14 cellular contexts compared by ENCODE assay signal in the genomic region with DNA sequence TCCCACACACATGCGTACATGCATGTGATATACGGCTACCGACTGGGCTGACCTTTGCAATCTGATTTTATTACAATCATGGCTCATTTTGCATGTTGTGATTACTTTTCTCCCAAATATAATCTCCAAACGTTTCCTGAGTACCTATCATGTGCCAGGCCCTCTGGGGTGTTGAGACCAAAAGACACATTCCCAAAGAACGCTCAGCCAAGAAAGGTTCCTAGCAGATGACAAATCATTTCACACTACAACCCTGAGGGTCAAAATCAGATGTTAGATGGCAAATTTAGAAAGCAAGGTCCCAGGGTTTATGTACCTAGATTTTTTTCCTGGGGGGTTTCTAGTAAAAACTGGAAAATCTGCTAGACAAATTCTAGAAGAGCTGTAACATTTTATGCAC.
"Had no signal": no experiment of that assay in that cellular context is flagged by ENCODE, and none has a peak within 500 bp of the region (broad histone marks: within the 10 kb centered on the region; RNA-seq: fewer than 3 reads in every experiment).

No MANE protein-coding gene starts in this region.

- H3K27me3 ChIP-seq: sigmoid colon had no signal

- H3K4me3 ChIP-seq: psoas muscle, sigmoid colon had no signal

- H3K36me3 ChIP-seq: sigmoid colon had no signal

- H3K9me3 Mint-ChIP-seq: activated B cell treated with CpG ODN at 0.5 μM for 24 hours; activated CD4-positive, alpha-beta T cell treated with anti-CD3 and anti-CD28 coated beads, Interleukin-2, amount 10 ng/mL, durations not matched to agents 24 days and 14 days; activated naive CD4-positive, alpha-beta T cell treated with anti-CD3 and anti-CD28 coated beads for 36 hours; activated T-helper 17 cell treated with anti-CD3 and anti-CD28 coated beads, Interleukin-2, amount 50 U/mL, for 72 hours; immature natural killer cell had no signal

- H3K4me3 Mint-ChIP-seq: activated B cell treated with CpG ODN at 0.5 μM for 24 hours; activated CD4-positive, alpha-beta T cell treated with anti-CD3 and anti-CD28 coated beads, Interleukin-2, amount 10 ng/mL, durations not matched to agents 24 days and 14 days; activated naive CD4-positive, alpha-beta T cell treated with anti-CD3 and anti-CD28 coated beads for 36 hours; activated T-helper 17 cell treated with anti-CD3 and anti-CD28 coated beads, Interleukin-2, amount 50 U/mL, for 72 hours; immature natural killer cell; nephron had no signal

- DNase-seq: activated B cell treated with CpG ODN at 0.5 μM for 24 hours; activated CD4-positive, alpha-beta T cell treated with anti-CD3 and anti-CD28 coated beads, Interleukin-2, amount 10 ng/mL, durations not matched to agents 24 days and 14 days; activated naive CD4-positive, alpha-beta T cell treated with anti-CD3 and anti-CD28 coated beads for 36 hours; dermis blood vessel endothelial cell; immature natural killer cell; occipital lobe; psoas muscle; sigmoid colon; stimulated activated CD4-positive, alpha-beta T cell treated with anti-CD3 and anti-CD28 coated beads, Interleukin-2, amount 100 ng/mL, for 48 hours; stimulated activated CD8-positive, alpha-beta memory T cell treated with anti-CD3 and anti-CD28 coated beads, Interleukin-4, amount 100 ng/mL, for 48 hours; stimulated activated naive CD8-positive, alpha-beta T cell treated with anti-CD3 and anti-CD28 coated beads, Interleukin-15, Interleukin-2, amounts not matched to agents 100 U/mL and 50 U/mL, for 24 hours; T-helper 1 cell had no signal

- H3K36me3 Mint-ChIP-seq: immature natural killer cell had no signal

- H3K27me3 Mint-ChIP-seq: activated CD4-positive, alpha-beta T cell treated with anti-CD3 and anti-CD28 coated beads, Interleukin-2, amount 10 ng/mL, durations not matched to agents 24 days and 14 days; activated T-helper 17 cell treated with anti-CD3 and anti-CD28 coated beads, Interleukin-2, amount 50 U/mL, for 72 hours had no signal

- H3K27ac ChIP-seq: psoas muscle, sigmoid colon had no signal

- H3K4me1 Mint-ChIP-seq: activated B cell treated with CpG ODN at 0.5 μM for 24 hours; activated CD4-positive, alpha-beta T cell treated with anti-CD3 and anti-CD28 coated beads, Interleukin-2, amount 10 ng/mL, durations not matched to agents 24 days and 14 days; activated T-helper 17 cell treated with anti-CD3 and anti-CD28 coated beads, Interleukin-2, amount 50 U/mL, for 72 hours; immature natural killer cell had no signal

- H3K9me3 ChIP-seq: psoas muscle, sigmoid colon had no signal

- H3K27ac Mint-ChIP-seq: activated B cell treated with CpG ODN at 0.5 μM for 24 hours; activated CD4-positive, alpha-beta T cell treated with anti-CD3 and anti-CD28 coated beads, Interleukin-2, amount 10 ng/mL, durations not matched to agents 24 days and 14 days; activated naive CD4-positive, alpha-beta T cell treated with anti-CD3 and anti-CD28 coated beads for 36 hours; activated T-helper 17 cell treated with anti-CD3 and anti-CD28 coated beads, Interleukin-2, amount 50 U/mL, for 72 hours; immature natural killer cell had no signal
